8 cellular contexts compared by ENCODE assay signal in genomic region chr11:118251858-118252652, GRCh38.
A peak's percentile ranks its signal among the peaks of the same experiment; 100 is the strongest.
DNase-seq lines count a peak whose midpoint lies in the region; ATAC-seq lines count a peak whose summit lies in the region.

Gene MPZL3, minus strand, starts transcription at chr11:118252365. Its CDS starts 71 bp downstream, at chr11:118252294.

- H3K27me3 Mint-ChIP-seq in central memory CD8-positive, alpha-beta T cell = no peaks in the 10 kb centered on the region

- peak within 1 kb of the TSS; percentile 99 for H3K4me3 Mint-ChIP-seq in central memory CD8-positive, alpha-beta T cell

- ATAC-seq in GM18511 (IDR thresholded peaks at IDR 0.05; ENCODE audit: unreplicated experiment) = peak; percentile 87
- peak; percentile 70 for ATAC-seq in HG03139 (IDR thresholded peaks at IDR 0.05; ENCODE audit: unreplicated experiment)
- peak; percentile 87 for ATAC-seq in central memory CD8-positive, alpha-beta T cell (replicated peaks; ENCODE audit: extremely low read depth, poor library complexity, severe bottlenecking)
- no peak for ATAC-seq in GM19328 (IDR thresholded peaks at IDR 0.05; ENCODE audit: unreplicated experiment)

- H3K36me3 Mint-ChIP-seq in central memory CD8-positive, alpha-beta T cell (ENCODE audit: insufficient read depth) = peaks cover 17% of the 10 kb centered on the region

- DNase-seq in NCI-H345 (lab: John Stamatoyannopoulos, UW) (peak; percentile 96), iris pigment epithelial cell (ENCODE audit: low read depth) (peak; percentile 56), smooth muscle cell of the brain vasculature (ENCODE audit: low read depth, low spot score) (peak; percentile 46)
- DNase-seq in activated CD4-positive, CD25-positive, alpha-beta regulatory T cell treated with anti-CD3 and anti-CD28 coated beads, Interleukin-2, amount 50 U/mL, for 72 hours = peak; percentile 75
- DNase-seq in central memory CD8-positive, alpha-beta T cell (ENCODE audit: low spot score in 2 of 2) = peak; percentile 73 to 85

- peak within 1 kb of the TSS; percentile 100 for H3K27ac Mint-ChIP-seq in central memory CD8-positive, alpha-beta T cell (ENCODE audit: low read depth)

- H3K9me3 Mint-ChIP-seq in central memory CD8-positive, alpha-beta T cell = no peaks in the 10 kb centered on the region

- H3K4me1 Mint-ChIP-seq in central memory CD8-positive, alpha-beta T cell = peaks cover 34% of the 10 kb centered on the region

Comparison
In these comparisons a context has a peak if more than half of its experiments do, and no peak if none do; other contexts are left out.
1. DNase-seq: peak in every context shown above with its lines; median percentile 96 in NCI-H345; 79 in central memory CD8-positive, alpha-beta T cell; 75 in activated CD4-positive, CD25-positive, alpha-beta regulatory T cell treated with anti-CD3 and anti-CD28 coated beads, Interleukin-2, amount 50 U/mL, for 72 hours; 56 in iris pigment epithelial cell; 46 in smooth muscle cell of the brain vasculature.